In the genomic region with DNA sequence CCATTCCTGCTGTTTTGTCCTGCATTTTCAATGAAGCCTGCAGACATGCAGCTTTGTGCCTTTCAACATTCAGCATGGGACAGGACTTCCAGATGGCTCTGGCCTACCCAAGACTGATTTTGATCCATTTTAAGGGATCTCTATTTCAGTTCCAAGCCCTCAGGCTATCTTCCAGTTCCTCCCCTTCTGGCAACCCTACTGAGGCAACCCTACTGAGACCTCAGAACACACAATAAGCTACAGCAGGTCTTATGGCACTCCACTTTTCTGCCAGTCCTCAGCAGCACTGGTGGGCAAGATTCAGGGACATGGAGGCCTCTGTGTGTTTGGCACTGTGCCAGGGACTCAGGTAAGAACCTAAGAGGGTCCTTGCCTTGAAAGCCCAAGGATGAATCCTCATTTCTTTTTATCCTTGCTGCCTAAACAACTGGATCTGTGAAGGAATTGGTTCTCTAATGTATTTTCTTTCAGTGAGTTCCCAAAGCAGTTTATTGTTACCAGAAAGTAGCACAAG, we compare ENCODE assay signal across 1 cellular context.
TF ChIP-seq lines count a peak whose summit lies in the region.

No MANE protein-coding gene starts in this region.

TF ChIP-seq in K562, 482 proteins besides CTCF, POLR2A, EP300 and RAD21 (continued from another document):
- TF ChIP-seq NFIX (CRISPR knock-in tag; IDR thresholded peaks at IDR 0.05; ENCODE audit: low read depth) (peak; percentile 91), NFIC (IDR thresholded peaks at IDR 0.05) (peak; percentile 97)
- TF ChIP-seq, protein P1, sequence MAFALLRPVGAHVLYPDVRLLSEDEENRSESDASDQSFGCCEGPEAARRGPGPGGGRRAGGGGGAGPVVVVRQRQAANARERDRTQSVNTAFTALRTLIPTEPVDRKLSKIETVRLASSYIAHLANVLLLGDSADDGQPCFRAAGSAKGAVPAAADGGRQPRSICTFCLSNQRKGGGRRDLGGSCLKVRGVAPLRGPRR (CRISPR knock-in tag; IDR thresholded peaks at IDR 0.05) = no peak
TF ChIP-seq in K562: peak in this region for 2.
